Comparison of ENCODE assay signal across 8 cellular contexts in genomic region chr4:173121044-173121685, GRCh38. TPM values are rescaled to one million over a fixed set of nuclear protein-coding genes. Genes with fewer than 3 reads are reported as not detected.
DNase-seq lines count a peak whose midpoint lies in the region; ATAC-seq lines count a peak whose summit lies in the region.

No MANE protein-coding gene starts in this region.

- peak; percentile 93 for ATAC-seq in GM18858 (IDR thresholded peaks at IDR 0.05; ENCODE audit: unreplicated experiment)
- peak; percentile 99 for ATAC-seq in HG02938 (IDR thresholded peaks at IDR 0.05; ENCODE audit: unreplicated experiment)

- peaks cover 3% of the 10 kb centered on the region for H3K4me1 Mint-ChIP-seq in activated CD4-positive, alpha-beta memory T cell treated with anti-CD3 and anti-CD28 coated beads, Interleukin-2, amount 10 ng/mL, durations not matched to agents 7 days and 5 days

- no peaks in the 10 kb centered on the region for H3K36me3 Mint-ChIP-seq in activated CD4-positive, alpha-beta memory T cell treated with anti-CD3 and anti-CD28 coated beads, Interleukin-2, amount 10 ng/mL, durations not matched to agents 7 days and 5 days (ENCODE audit: low read depth)

- POLR2A ChIA-PET in activated CD4-positive, alpha-beta memory T cell treated with anti-CD3 and anti-CD28 coated beads, Interleukin-2, amount 10 ng/mL, durations not matched to agents 7 days and 5 days (lab: Charles Lee), result no interaction called here

- no peak overlapping the region for H3K4me3 Mint-ChIP-seq in activated CD4-positive, alpha-beta memory T cell treated with anti-CD3 and anti-CD28 coated beads, Interleukin-2, amount 10 ng/mL, durations not matched to agents 7 days and 5 days

- H3K27ac Mint-ChIP-seq in activated CD4-positive, alpha-beta memory T cell treated with anti-CD3 and anti-CD28 coated beads, Interleukin-2, amount 10 ng/mL, durations not matched to agents 7 days and 5 days, result no peak overlapping the region

- H3K27me3 Mint-ChIP-seq in activated CD4-positive, alpha-beta memory T cell treated with anti-CD3 and anti-CD28 coated beads, Interleukin-2, amount 10 ng/mL, durations not matched to agents 7 days and 5 days, result peaks cover 3% of the 10 kb centered on the region

- CTCF ChIA-PET in activated CD4-positive, alpha-beta memory T cell treated with anti-CD3 and anti-CD28 coated beads, Interleukin-2, amount 10 ng/mL, durations not matched to agents 7 days and 5 days (lab: Charles Lee), result no interaction called here

- H3K9me3 Mint-ChIP-seq in activated CD4-positive, alpha-beta memory T cell treated with anti-CD3 and anti-CD28 coated beads, Interleukin-2, amount 10 ng/mL, durations not matched to agents 7 days and 5 days, result no peaks in the 10 kb centered on the region

- DNase-seq in AG08396 (ENCODE audit: low spot score) (peak; percentile 12), NCI-H510A treated with DMSO at 0.1 percent for 48 hours (lab: John Stamatoyannopoulos, UW) (peak; percentile 64), glomerular visceral epithelial cell (ENCODE audit: extremely low spot score) (peak; percentile 69)
- no peak for DNase-seq in activated CD4-positive, alpha-beta T cell treated with anti-CD3 and anti-CD28 coated beads, Interleukin-2, amount 50 U/mL, for 1 hour
- no peak for DNase-seq in activated CD4-positive, alpha-beta T cell treated with anti-CD3 and anti-CD28 coated beads for 1 hour
- no peak for DNase-seq in activated CD4-positive, alpha-beta memory T cell treated with anti-CD3 and anti-CD28 coated beads, Interleukin-2, amount 10 ng/mL, durations not matched to agents 7 days and 5 days

RNA-seq across cellular contexts. Expression of gene GALNT7, which starts 47.4 kb away (rescaled TPM):
- total RNA-seq in activated CD4-positive, alpha-beta memory T cell treated with anti-CD3 and anti-CD28 coated beads, Interleukin-2, amount 10 ng/mL, durations not matched to agents 7 days and 5 days, result 10 to 100 TPM; 16.0 to 19.1 TPM

Comparison
In these comparisons a context has a peak if more than half of its experiments do, and no peak if none do; other contexts are left out.
1. DNase-seq: peak in AG08396 (single experiment), NCI-H510A treated with DMSO at 0.1 percent for 48 hours (single experiment) and glomerular visceral epithelial cell (single experiment); none in activated CD4-positive, alpha-beta T cell treated with anti-CD3 and anti-CD28 coated beads, Interleukin-2, amount 50 U/mL, for 1 hour (single experiment), activated CD4-positive, alpha-beta T cell treated with anti-CD3 and anti-CD28 coated beads for 1 hour (single experiment) and activated CD4-positive, alpha-beta memory T cell treated with anti-CD3 and anti-CD28 coated beads, Interleukin-2, amount 10 ng/mL, durations not matched to agents 7 days and 5 days (single experiment).